In genomic region chr5:29701600-29701999, GRCh38 we compare ENCODE assay signal across 8 cellular contexts.
"Had no signal": no experiment of that assay in that cellular context is flagged by ENCODE, and none has a peak within 500 bp of the region (broad histone marks: within the 10 kb centered on the region; RNA-seq: fewer than 3 reads in every experiment).

No MANE protein-coding gene starts in this region.

- H3K27ac ChIP-seq: HL-60, KMS-11 had no signal

- ATAC-seq: HepG2 had no signal

- H3K9ac ChIP-seq: KMS-11 had no signal

- DNase-seq: IMR-90, KBM-7, KG1 had no signal

- H3K4me2 ChIP-seq: KMS-11 had no signal

- H3K27ac Mint-ChIP-seq: IgD-negative memory B cell had no signal

- H3K4me3 Mint-ChIP-seq: IgD-negative memory B cell had no signal

- FAIRE-seq: HepG2, HTR-8/SVneo had no signal

- H3K4me1 Mint-ChIP-seq: IgD-negative memory B cell had no signal

- H3K36me3 Mint-ChIP-seq: IgD-negative memory B cell had no signal

- H3K27me3 Mint-ChIP-seq: IgD-negative memory B cell had no signal
